18 cellular contexts compared by ENCODE assay signal in the genomic region with DNA sequence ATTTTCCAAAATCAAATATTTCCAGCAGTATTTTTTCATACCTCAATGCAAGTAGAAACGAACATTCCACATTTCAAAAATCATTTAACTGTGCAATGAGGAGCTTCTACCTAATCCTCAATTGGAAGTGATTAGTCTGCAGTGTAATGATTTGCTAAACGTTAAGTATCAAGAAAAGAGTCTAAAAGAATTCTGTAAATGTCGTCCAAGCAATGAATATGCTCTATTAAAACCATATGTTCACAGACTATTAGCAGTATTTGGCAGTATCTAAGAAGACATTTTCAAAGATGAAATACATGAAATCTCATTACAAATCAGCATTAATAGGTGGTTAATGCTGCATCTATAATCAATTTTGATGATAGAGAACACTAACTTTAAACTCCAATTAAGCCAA. TPM values are rescaled to one million over a fixed set of nuclear protein-coding genes. Genes with fewer than 3 reads are reported as not detected.
DNase-seq lines count a peak whose midpoint lies in the region; ATAC-seq and TF ChIP-seq lines count a peak whose summit lies in the region.
"Had no signal": no experiment of that assay in that cellular context is flagged by ENCODE, and none has a peak within 500 bp of the region (broad histone marks: within the 10 kb centered on the region; RNA-seq: fewer than 3 reads in every experiment).

No MANE protein-coding gene starts in this region.

- no peak overlapping the region for H3K4me2 ChIP-seq in GM23248 (ENCODE audit: unreplicated experiment)
- H3K4me2 ChIP-seq: BLaER1, GM23338 had no signal

- peaks cover 9% of the 10 kb centered on the region for H3K4me1 ChIP-seq in GM23248 (ENCODE audit: insufficient read depth)
- peaks cover 6% of the 10 kb centered on the region for H3K4me1 ChIP-seq in adipocyte (ENCODE audit: control insufficient read depth, insufficient read depth, low read length)
- no peaks in the 10 kb centered on the region for H3K4me1 ChIP-seq in CD8-positive, alpha-beta memory T cell (ENCODE audit: insufficient read depth, low read length)
- H3K4me1 ChIP-seq: BLaER1 had no signal

- no peak overlapping the region for H3K27ac ChIP-seq in GM23248
- H3K27ac ChIP-seq in CD8-positive, alpha-beta memory T cell (ENCODE audit: low read depth, low read length) = no peak overlapping the region
- H3K27ac ChIP-seq: BLaER1, HL-60 had no signal

- intact Hi-C loops in lower leg skin (cut with DNase I; ENCODE audit: low total_unique reads) = no loop called here

- peaks cover 6 to 19% (median 18%) of the 10 kb centered on the region in 3 donors for H3K36me3 Mint-ChIP-seq in CD8-positive, alpha-beta memory T cell

- no peaks in the 10 kb centered on the region for H3K27me3 ChIP-seq in GM23248 (replicated peaks; ENCODE audit: insufficient read depth)
- H3K27me3 ChIP-seq in adipocyte (replicated peaks; ENCODE audit: control insufficient read depth, insufficient read depth, low read length) = no peaks in the 10 kb centered on the region
- no peaks in the 10 kb centered on the region for H3K27me3 ChIP-seq in CD8-positive, alpha-beta memory T cell (ENCODE audit: insufficient read depth, low read length, poor library complexity, severe bottlenecking)
- H3K27me3 ChIP-seq: BLaER1 had no signal

- no peak overlapping the region for H3K4me3 Mint-ChIP-seq in CD8-positive, alpha-beta memory T cell
- H3K4me3 Mint-ChIP-seq: CD14-positive monocyte; CD4-positive, alpha-beta memory T cell; GM23338 had no signal

- 0 out of 2 replicates have a peak, but pooled peaks cover 7% of the 10 kb centered on the region for H3F3A ChIP-seq in GM23248 (ENCODE audit: insufficient read depth)

- TF ChIP-seq CTCF in fibroblast of mammary gland (conservative IDR thresholded peaks at IDR 0.05; ENCODE audit: control insufficient read depth, insufficient read depth, low read depth, low read length) = no peak
- no peak for TF ChIP-seq CTCF in lower leg skin (IDR thresholded peaks at IDR 0.05)

- POLR2A ChIA-PET in CD8-positive, alpha-beta memory T cell (lab: Charles Lee) = no interaction called here

- in situ Hi-C loops in GM23248 (cut with MboI) = loop anchor here (25.0 kb wide), 1 partner anchor 757 kb away; no protein-coding TSS in a partner anchor

- peaks cover 6% of the 10 kb centered on the region; the same call in 1 of the 2 replicates for H4K20me1 ChIP-seq in GM23248 (ENCODE audit: insufficient read depth)

- peaks cover 0 to 10% (median 3%) of the 10 kb centered on the region in 5 donors for H3K9me3 Mint-ChIP-seq in CD8-positive, alpha-beta memory T cell

- DNase-seq in GM23248 (peak; percentile 19), adipocyte (ENCODE audit: low read depth) (peak; percentile 30), fibroblast of mammary gland (ENCODE audit: low read depth) (peak; percentile 33), lower leg skin (ENCODE audit: low spot score in 2 of 2) (no peak), NCI-H82 (lab: John Stamatoyannopoulos, UW) (no peak)
- no peak for DNase-seq in CD8-positive, alpha-beta memory T cell
- DNase-seq: ACHN; AML-193; Calu3; CD4-positive, alpha-beta memory T cell; DMS79 treated with DMSO at 0.1 percent for 48 hours; GF-D8; HCEC 1CT had no signal

- H3K79me2 ChIP-seq in GM23248 (ENCODE audit: insufficient read depth) = peaks cover 81% of the 10 kb centered on the region

- peaks cover 29 to 67% (median 52%) of the 10 kb centered on the region in 3 donors for H3K4me1 Mint-ChIP-seq in CD8-positive, alpha-beta memory T cell
- H3K4me1 Mint-ChIP-seq: GM23338 had no signal

- WGBS in GM23248 (ENCODE audit: low coverage in 1 of 2, low lambda C conversion rate in 2 of 2, missing lambda C conversion rate in 2 of 2), 2 experiments = 1 to 4% methylated on average over 3 of the region's 3 CpGs
- 54 to 60% methylated on average over 3 of the region's 3 CpGs for WGBS in lower leg skin, 2 donors

- no peak overlapping the region for H3K27ac Mint-ChIP-seq in CD8-positive, alpha-beta memory T cell
- H3K27ac Mint-ChIP-seq: CD14-positive monocyte; CD4-positive, alpha-beta memory T cell; GM23338 had no signal

- no peak for ATAC-seq in GM19035 (IDR thresholded peaks at IDR 0.05; ENCODE audit: unreplicated experiment)
- ATAC-seq: GM23338 had no signal

- no peaks in the 10 kb centered on the region for H3K36me3 ChIP-seq in GM23248 (ENCODE audit: low read depth)
- H3K36me3 ChIP-seq in adipocyte (ENCODE audit: control insufficient read depth, insufficient read depth, low read length, severe bottlenecking) = no peaks in the 10 kb centered on the region
- no peaks in the 10 kb centered on the region for H3K36me3 ChIP-seq in CD8-positive, alpha-beta memory T cell (ENCODE audit: insufficient read depth, low read length)

- H3K9me3 ChIP-seq in GM23248 (ENCODE audit: low read depth) (no peaks in the 10 kb centered on the region), adipocyte (ENCODE audit: control insufficient read depth, low read length) (peaks cover 15% of the 10 kb centered on the region)
- no peaks in the 10 kb centered on the region for H3K9me3 ChIP-seq in CD8-positive, alpha-beta memory T cell (ENCODE audit: low read length)

- CTCF ChIA-PET in CD8-positive, alpha-beta memory T cell (lab: Charles Lee) = interaction anchor here (0.8 kb wide), 1 partner anchor 11 kb away, joined by 4 read pairs; no protein-coding TSS in a partner anchor

- no peaks in the 10 kb centered on the region for H3K9me2 ChIP-seq in GM23248 (ENCODE audit: insufficient read depth)

- H3K27me3 Mint-ChIP-seq in CD8-positive, alpha-beta memory T cell = no peaks in the 10 kb centered on the region
- H3K27me3 Mint-ChIP-seq: CD4-positive, alpha-beta memory T cell had no signal

- H3K4me3 ChIP-seq in GM23248 (no peak overlapping the region), adipocyte (ENCODE audit: low read length) (no peak overlapping the region), fibroblast of mammary gland (ENCODE audit: control insufficient read depth, low read depth, low read length) (no peak overlapping the region), lower leg skin (ENCODE audit: low read depth, poor library complexity, severe bottlenecking) (no peak overlapping the region)
- no peak overlapping the region for H3K4me3 ChIP-seq in CD8-positive, alpha-beta memory T cell (ENCODE audit: low read length)
- H3K4me3 ChIP-seq: BLaER1, GM23338 had no signal

- H3K9ac ChIP-seq in GM23248 = no peak overlapping the region
- no peak overlapping the region for H3K9ac ChIP-seq in adipocyte (ENCODE audit: low read length)
- H3K9ac ChIP-seq: BLaER1 had no signal

- no peak overlapping the region for H2AFZ ChIP-seq in GM23248
- H2AFZ ChIP-seq: GM23338 had no signal

- TF ChIP-seq POLR2A in lower leg skin (IDR thresholded peaks at IDR 0.05) = no peak

RNA-seq across cellular contexts. Expression of gene DYM, which starts 15.8 kb away (rescaled TPM):
- 34.1 and 43.4 TPM in 2 replicates for total RNA-seq in GM23248 (2014; rRNA removed; shearing (Covaris generic))
- polyA plus RNA-seq in GM23248 (2016; fragmentation: Nextera tagmentation; extraction: Ambion mirVana) = 51.5 and 57.9 TPM in 2 replicates
- 10 to 100 TPM; 71.6 to 76.8 TPM for total RNA-seq in CD8-positive, alpha-beta memory T cell
- polyA plus RNA-seq in CD8-positive, alpha-beta memory T cell = 40.5 TPM
- 10 to 100 TPM; 29.0 to 67.1 (median 54.3) TPM for total RNA-seq in lower leg skin

RNA-seq across cellular contexts. Expression of gene C18orf32, which starts 42.4 kb away (rescaled TPM):
- 26.6 and 43.7 TPM in 2 replicates for total RNA-seq in GM23248 (2014; rRNA removed; shearing (Covaris generic))
- 77.0 and 78.2 TPM in 2 replicates for polyA plus RNA-seq in GM23248 (2016; fragmentation: Nextera tagmentation; extraction: Ambion mirVana)
- 10 to 100 TPM; 23.4 to 25.4 TPM for total RNA-seq in CD8-positive, alpha-beta memory T cell
- polyA plus RNA-seq in CD8-positive, alpha-beta memory T cell = 99.9 TPM
- 10 to 100 TPM; 16.5 to 37.1 (median 31.3) TPM for total RNA-seq in lower leg skin

RNA-seq across cellular contexts. Expression of gene RPL17, which starts 47.7 kb away (rescaled TPM):
- 1,224 and 1,264 TPM in 2 replicates for total RNA-seq in GM23248 (2014; rRNA removed; shearing (Covaris generic))
- polyA plus RNA-seq in GM23248 (2016; fragmentation: Nextera tagmentation; extraction: Ambion mirVana) = 725 and 752 TPM in 2 replicates
- 1,000 to 10,000 TPM; 2,009 to 2,032 TPM for total RNA-seq in CD8-positive, alpha-beta memory T cell
- polyA plus RNA-seq in CD8-positive, alpha-beta memory T cell = 1,866 TPM
- 1,000 to 10,000 TPM; 1,336 to 2,420 (median 1,807) TPM for total RNA-seq in lower leg skin

Comparison
In these comparisons a context has a peak if more than half of its experiments do, and no peak if none do; other contexts are left out.
1. DNase-seq: peak in GM23248 (single experiment), adipocyte (single experiment) and fibroblast of mammary gland (single experiment); none in CD8-positive, alpha-beta memory T cell (0 of 5), lower leg skin (0 of 2) and NCI-H82 (single experiment).